In genomic region chr15:75644376-75644775, GRCh38 we compare ENCODE assay signal across 19 cellular contexts.
"Had no signal": no experiment of that assay in that cellular context is flagged by ENCODE, and none has a peak within 500 bp of the region (broad histone marks: within the 10 kb centered on the region; RNA-seq: fewer than 3 reads in every experiment).

No MANE protein-coding gene starts in this region.

- H3K27me3 Mint-ChIP-seq: activated CD4-positive, alpha-beta memory T cell treated with anti-CD3 and anti-CD28 coated beads for 36 hours had no signal

- H3K27ac Mint-ChIP-seq: activated B cell treated with CpG ODN at 0.5 μM for 24 hours; activated CD4-positive, alpha-beta memory T cell treated with anti-CD3 and anti-CD28 coated beads for 36 hours; naive B cell; T-helper 2 cell treated with Interferon-gamma antibody and Interleukin-4, amounts not matched to agents 5 μg/mL and 100 μg/mL, for 36 hours had no signal

- H3K27me3 ChIP-seq: breast epithelium, tibial artery had no signal

- H3K36me3 ChIP-seq: breast epithelium had no signal

- ATAC-seq: esophagus mucosa, heart right ventricle, left lung, mucosa of descending colon had no signal

- H3K36me3 Mint-ChIP-seq: naive B cell had no signal

- H3K9me3 ChIP-seq: breast epithelium, heart right ventricle, left lung, mucosa of descending colon, tibial artery had no signal

- H3K4me3 ChIP-seq: breast epithelium, coronary artery, heart right ventricle, left lung, mucosa of descending colon, tibial artery had no signal

- H3K4me3 Mint-ChIP-seq: activated B cell treated with CpG ODN at 0.5 μM for 24 hours; activated CD4-positive, alpha-beta memory T cell treated with anti-CD3 and anti-CD28 coated beads for 36 hours; T-helper 2 cell treated with Interferon-gamma antibody and Interleukin-4, amounts not matched to agents 5 μg/mL and 100 μg/mL, for 36 hours had no signal

- H3K27ac ChIP-seq: breast epithelium, coronary artery, heart right ventricle, left lung had no signal

- DNase-seq: activated B cell treated with CpG ODN at 0.5 μM for 24 hours; activated CD4-positive, alpha-beta memory T cell treated with anti-CD3 and anti-CD28 coated beads for 36 hours; activated CD4-positive, alpha-beta T cell treated with anti-CD3 and anti-CD28 coated beads for 4 hours; activated naive CD4-positive, alpha-beta T cell; activated T-cell treated with anti-CD3 and anti-CD28 coated beads for 4 hours; anterior cingulate cortex; heart right ventricle; left lung; mucosa of descending colon; naive B cell; retina; stimulated activated naive CD4-positive, alpha-beta T cell treated with Interleukin-2 at 50 U/mL for 16 hours; substantia nigra; SW 1271; tibial artery had no signal

- H3K9me3 Mint-ChIP-seq: activated B cell treated with CpG ODN at 0.5 μM for 24 hours; activated CD4-positive, alpha-beta memory T cell treated with anti-CD3 and anti-CD28 coated beads for 36 hours; naive B cell; T-helper 2 cell treated with Interferon-gamma antibody and Interleukin-4, amounts not matched to agents 5 μg/mL and 100 μg/mL, for 36 hours had no signal
